Comparison of ENCODE assay signal across 2 cellular contexts in the genomic region with DNA sequence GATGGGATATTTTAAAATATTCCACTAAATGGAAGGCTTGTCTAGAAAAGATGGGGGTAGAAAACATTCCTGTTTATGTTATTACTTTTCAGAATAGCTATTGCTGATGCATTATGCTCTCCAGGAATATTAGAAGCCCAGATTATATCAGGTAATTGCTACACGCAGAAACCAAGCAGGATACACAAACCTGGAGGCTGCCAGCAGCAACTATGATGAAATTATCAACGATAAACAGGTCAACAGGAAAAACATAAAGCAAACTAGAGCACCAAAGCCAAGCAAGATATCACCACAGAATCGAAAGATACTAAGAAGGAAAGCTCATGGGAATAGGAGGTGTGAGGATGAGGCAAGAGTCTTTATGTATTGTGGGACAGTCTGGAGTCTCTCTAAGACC.
TF ChIP-seq lines count a peak whose summit lies in the region.

No MANE protein-coding gene starts in this region.

TF ChIP-seq in SK-N-SH, 30 proteins besides CTCF, POLR2A, EP300 and RAD21 (continued from another document):
- TF ChIP-seq FOSL2 (IDR thresholded peaks at IDR 0.05; ENCODE audit: borderline replicate concordance, low read depth), result no peak
- peak; percentile 81 for TF ChIP-seq GATA2 (CRISPR knock-in tag; IDR thresholded peaks at IDR 0.05)
- no peak for TF ChIP-seq EZH2phosphoT487 (IDR thresholded peaks at IDR 0.05; ENCODE audit: borderline replicate concordance, low read depth)
- TF ChIP-seq MEF2A (IDR thresholded peaks at IDR 0.05; ENCODE audit: borderline replicate concordance, low read depth), result no peak
- no peak for TF ChIP-seq SIN3A (IDR thresholded peaks at IDR 0.05; ENCODE audit: borderline replicate concordance, low read depth, low read length)
- no peak for TF ChIP-seq RXRA (IDR thresholded peaks at IDR 0.05; ENCODE audit: borderline replicate concordance, low read depth)
- TF ChIP-seq, protein P1, sequence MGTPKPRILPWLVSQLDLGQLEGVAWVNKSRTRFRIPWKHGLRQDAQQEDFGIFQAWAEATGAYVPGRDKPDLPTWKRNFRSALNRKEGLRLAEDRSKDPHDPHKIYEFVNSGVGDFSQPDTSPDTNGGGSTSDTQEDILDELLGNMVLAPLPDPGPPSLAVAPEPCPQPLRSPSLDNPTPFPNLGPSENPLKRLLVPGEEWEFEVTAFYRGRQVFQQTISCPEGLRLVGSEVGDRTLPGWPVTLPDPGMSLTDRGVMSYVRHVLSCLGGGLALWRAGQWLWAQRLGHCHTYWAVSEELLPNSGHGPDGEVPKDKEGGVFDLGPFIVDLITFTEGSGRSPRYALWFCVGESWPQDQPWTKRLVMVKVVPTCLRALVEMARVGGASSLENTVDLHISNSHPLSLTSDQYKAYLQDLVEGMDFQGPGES (IDR thresholded peaks at IDR 0.05; ENCODE audit: low read depth, low read length), result no peak
- no peak for TF ChIP-seq POLR2AphosphoS5 (IDR thresholded peaks at IDR 0.05; ENCODE audit: low read depth, low read length)
- TF ChIP-seq, protein P2, sequence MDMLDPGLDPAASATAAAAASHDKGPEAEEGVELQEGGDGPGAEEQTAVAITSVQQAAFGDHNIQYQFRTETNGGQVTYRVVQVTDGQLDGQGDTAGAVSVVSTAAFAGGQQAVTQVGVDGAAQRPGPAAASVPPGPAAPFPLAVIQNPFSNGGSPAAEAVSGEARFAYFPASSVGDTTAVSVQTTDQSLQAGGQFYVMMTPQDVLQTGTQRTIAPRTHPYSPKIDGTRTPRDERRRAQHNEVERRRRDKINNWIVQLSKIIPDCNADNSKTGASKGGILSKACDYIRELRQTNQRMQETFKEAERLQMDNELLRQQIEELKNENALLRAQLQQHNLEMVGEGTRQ (IDR thresholded peaks at IDR 0.05; ENCODE audit: borderline replicate concordance, low read depth, low read length), result no peak
- TF ChIP-seq, protein P3, sequence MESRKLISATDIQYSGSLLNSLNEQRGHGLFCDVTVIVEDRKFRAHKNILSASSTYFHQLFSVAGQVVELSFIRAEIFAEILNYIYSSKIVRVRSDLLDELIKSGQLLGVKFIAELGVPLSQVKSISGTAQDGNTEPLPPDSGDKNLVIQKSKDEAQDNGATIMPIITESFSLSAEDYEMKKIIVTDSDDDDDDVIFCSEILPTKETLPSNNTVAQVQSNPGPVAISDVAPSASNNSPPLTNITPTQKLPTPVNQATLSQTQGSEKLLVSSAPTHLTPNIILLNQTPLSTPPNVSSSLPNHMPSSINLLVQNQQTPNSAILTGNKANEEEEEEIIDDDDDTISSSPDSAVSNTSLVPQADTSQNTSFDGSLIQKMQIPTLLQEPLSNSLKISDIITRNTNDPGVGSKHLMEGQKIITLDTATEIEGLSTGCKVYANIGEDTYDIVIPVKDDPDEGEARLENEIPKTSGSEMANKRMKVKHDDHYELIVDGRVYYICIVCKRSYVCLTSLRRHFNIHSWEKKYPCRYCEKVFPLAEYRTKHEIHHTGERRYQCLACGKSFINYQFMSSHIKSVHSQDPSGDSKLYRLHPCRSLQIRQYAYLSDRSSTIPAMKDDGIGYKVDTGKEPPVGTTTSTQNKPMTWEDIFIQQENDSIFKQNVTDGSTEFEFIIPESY (IDR thresholded peaks at IDR 0.05; ENCODE audit: borderline replicate concordance, low read depth), result no peak
- TF ChIP-seq, protein P4, sequence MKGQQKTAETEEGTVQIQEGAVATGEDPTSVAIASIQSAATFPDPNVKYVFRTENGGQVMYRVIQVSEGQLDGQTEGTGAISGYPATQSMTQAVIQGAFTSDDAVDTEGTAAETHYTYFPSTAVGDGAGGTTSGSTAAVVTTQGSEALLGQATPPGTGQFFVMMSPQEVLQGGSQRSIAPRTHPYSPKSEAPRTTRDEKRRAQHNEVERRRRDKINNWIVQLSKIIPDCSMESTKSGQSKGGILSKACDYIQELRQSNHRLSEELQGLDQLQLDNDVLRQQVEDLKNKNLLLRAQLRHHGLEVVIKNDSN (IDR thresholded peaks at IDR 0.05; ENCODE audit: borderline replicate concordance, low read depth), result no peak
- TF ChIP-seq TEAD4 (IDR thresholded peaks at IDR 0.05; ENCODE audit: borderline replicate concordance, insufficient read depth), result no peak
- no peak for TF ChIP-seq FOXM1 (IDR thresholded peaks at IDR 0.05; ENCODE audit: low read depth)
- TF ChIP-seq NRF1 (IDR thresholded peaks at IDR 0.05; ENCODE audit: low read depth, low read length), result no peak
- TF ChIP-seq GABPA (IDR thresholded peaks at IDR 0.05; ENCODE audit: low read depth), result no peak
- TF ChIP-seq, protein P5, sequence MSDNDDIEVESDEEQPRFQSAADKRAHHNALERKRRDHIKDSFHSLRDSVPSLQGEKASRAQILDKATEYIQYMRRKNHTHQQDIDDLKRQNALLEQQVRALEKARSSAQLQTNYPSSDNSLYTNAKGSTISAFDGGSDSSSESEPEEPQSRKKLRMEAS (IDR thresholded peaks at IDR 0.05; ENCODE audit: low read depth), result no peak
- no peak for TF ChIP-seq YY1 (IDR thresholded peaks at IDR 0.05; ENCODE audit: low read depth)
- no peak for TF ChIP-seq RFX5 (IDR thresholded peaks at IDR 0.05; ENCODE audit: low read length)
- no peak for TF ChIP-seq NFIC (IDR thresholded peaks at IDR 0.05; ENCODE audit: borderline replicate concordance)
- TF ChIP-seq MXI1 (IDR thresholded peaks at IDR 0.05; ENCODE audit: low read depth, low read length), result no peak
- no peak for TF ChIP-seq CHD2 (IDR thresholded peaks at IDR 0.05; ENCODE audit: low read length, partially characterized antibody)
- TF ChIP-seq, protein P6, sequence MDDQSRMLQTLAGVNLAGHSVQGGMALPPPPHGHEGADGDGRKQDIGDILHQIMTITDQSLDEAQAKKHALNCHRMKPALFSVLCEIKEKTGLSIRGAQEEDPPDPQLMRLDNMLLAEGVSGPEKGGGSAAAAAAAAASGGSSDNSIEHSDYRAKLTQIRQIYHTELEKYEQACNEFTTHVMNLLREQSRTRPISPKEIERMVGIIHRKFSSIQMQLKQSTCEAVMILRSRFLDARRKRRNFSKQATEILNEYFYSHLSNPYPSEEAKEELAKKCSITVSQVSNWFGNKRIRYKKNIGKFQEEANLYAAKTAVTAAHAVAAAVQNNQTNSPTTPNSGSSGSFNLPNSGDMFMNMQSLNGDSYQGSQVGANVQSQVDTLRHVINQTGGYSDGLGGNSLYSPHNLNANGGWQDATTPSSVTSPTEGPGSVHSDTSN (IDR thresholded peaks at IDR 0.05), result no peak
- TF ChIP-seq JUND (IDR thresholded peaks at IDR 0.05), result no peak
- TF ChIP-seq FOXJ3 (CRISPR knock-in tag; IDR thresholded peaks at IDR 0.05), result peak; percentile 71

TF ChIP-seq in SK-N-SH treated with all-trans-retinoic acid at 6 μM for 48 hours, 23 proteins besides CTCF, POLR2A, EP300 and RAD21 (continued from another document):
- no peak for TF ChIP-seq TCF4 (CRISPR knock-in tag; IDR thresholded peaks at IDR 0.05; ENCODE audit: borderline replicate concordance)
- TF ChIP-seq, protein P7, sequence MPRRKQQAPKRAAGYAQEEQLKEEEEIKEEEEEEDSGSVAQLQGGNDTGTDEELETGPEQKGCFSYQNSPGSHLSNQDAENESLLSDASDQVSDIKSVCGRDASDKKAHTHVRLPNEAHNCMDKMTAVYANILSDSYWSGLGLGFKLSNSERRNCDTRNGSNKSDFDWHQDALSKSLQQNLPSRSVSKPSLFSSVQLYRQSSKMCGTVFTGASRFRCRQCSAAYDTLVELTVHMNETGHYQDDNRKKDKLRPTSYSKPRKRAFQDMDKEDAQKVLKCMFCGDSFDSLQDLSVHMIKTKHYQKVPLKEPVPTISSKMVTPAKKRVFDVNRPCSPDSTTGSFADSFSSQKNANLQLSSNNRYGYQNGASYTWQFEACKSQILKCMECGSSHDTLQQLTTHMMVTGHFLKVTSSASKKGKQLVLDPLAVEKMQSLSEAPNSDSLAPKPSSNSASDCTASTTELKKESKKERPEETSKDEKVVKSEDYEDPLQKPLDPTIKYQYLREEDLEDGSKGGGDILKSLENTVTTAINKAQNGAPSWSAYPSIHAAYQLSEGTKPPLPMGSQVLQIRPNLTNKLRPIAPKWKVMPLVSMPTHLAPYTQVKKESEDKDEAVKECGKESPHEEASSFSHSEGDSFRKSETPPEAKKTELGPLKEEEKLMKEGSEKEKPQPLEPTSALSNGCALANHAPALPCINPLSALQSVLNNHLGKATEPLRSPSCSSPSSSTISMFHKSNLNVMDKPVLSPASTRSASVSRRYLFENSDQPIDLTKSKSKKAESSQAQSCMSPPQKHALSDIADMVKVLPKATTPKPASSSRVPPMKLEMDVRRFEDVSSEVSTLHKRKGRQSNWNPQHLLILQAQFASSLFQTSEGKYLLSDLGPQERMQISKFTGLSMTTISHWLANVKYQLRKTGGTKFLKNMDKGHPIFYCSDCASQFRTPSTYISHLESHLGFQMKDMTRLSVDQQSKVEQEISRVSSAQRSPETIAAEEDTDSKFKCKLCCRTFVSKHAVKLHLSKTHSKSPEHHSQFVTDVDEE (CRISPR knock-in tag; IDR thresholded peaks at IDR 0.05), result no peak
- TF ChIP-seq, protein P8, sequence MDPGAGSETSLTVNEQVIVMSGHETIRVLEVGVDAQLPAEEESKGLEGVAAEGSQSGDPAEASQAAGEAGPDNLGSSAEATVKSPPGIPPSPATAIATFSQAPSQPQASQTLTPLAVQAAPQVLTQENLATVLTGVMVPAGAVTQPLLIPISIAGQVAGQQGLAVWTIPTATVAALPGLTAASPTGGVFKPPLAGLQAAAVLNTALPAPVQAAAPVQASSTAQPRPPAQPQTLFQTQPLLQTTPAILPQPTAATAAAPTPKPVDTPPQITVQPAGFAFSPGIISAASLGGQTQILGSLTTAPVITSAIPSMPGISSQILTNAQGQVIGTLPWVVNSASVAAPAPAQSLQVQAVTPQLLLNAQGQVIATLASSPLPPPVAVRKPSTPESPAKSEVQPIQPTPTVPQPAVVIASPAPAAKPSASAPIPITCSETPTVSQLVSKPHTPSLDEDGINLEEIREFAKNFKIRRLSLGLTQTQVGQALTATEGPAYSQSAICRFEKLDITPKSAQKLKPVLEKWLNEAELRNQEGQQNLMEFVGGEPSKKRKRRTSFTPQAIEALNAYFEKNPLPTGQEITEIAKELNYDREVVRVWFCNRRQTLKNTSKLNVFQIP (CRISPR knock-in tag; IDR thresholded peaks at IDR 0.05; ENCODE audit: borderline replicate concordance, low read depth), result no peak
- TF ChIP-seq ZNF565 (CRISPR knock-in tag; conservative IDR thresholded peaks at IDR 0.05; ENCODE audit: low read depth), result no peak
- no peak for TF ChIP-seq ZNF8 (CRISPR knock-in tag; IDR thresholded peaks at IDR 0.05)
- TF ChIP-seq ARNTL (CRISPR knock-in tag; IDR thresholded peaks at IDR 0.05; ENCODE audit: borderline replicate concordance, low read depth), result no peak
- no peak for TF ChIP-seq ZFP3 (CRISPR knock-in tag; IDR thresholded peaks at IDR 0.05)
- TF ChIP-seq BACH2 (CRISPR knock-in tag; IDR thresholded peaks at IDR 0.05; ENCODE audit: borderline replicate concordance), result no peak
- no peak for TF ChIP-seq ZNF70 (CRISPR knock-in tag; IDR thresholded peaks at IDR 0.05)
- no peak for TF ChIP-seq PPARA (CRISPR knock-in tag; IDR thresholded peaks at IDR 0.05; ENCODE audit: borderline replicate concordance)
- no peak for TF ChIP-seq TOX (CRISPR knock-in tag; IDR thresholded peaks at IDR 0.05; ENCODE audit: borderline replicate concordance)
- TF ChIP-seq, protein P9, sequence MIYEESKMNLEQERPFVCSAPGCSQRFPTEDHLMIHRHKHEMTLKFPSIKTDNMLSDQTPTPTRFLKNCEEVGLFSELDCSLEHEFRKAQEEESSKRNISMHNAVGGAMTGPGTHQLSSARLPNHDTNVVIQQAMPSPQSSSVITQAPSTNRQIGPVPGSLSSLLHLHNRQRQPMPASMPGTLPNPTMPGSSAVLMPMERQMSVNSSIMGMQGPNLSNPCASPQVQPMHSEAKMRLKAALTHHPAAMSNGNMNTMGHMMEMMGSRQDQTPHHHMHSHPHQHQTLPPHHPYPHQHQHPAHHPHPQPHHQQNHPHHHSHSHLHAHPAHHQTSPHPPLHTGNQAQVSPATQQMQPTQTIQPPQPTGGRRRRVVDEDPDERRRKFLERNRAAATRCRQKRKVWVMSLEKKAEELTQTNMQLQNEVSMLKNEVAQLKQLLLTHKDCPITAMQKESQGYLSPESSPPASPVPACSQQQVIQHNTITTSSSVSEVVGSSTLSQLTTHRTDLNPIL (CRISPR knock-in tag; IDR thresholded peaks at IDR 0.05; ENCODE audit: low read depth), result no peak
- TF ChIP-seq, protein P10, sequence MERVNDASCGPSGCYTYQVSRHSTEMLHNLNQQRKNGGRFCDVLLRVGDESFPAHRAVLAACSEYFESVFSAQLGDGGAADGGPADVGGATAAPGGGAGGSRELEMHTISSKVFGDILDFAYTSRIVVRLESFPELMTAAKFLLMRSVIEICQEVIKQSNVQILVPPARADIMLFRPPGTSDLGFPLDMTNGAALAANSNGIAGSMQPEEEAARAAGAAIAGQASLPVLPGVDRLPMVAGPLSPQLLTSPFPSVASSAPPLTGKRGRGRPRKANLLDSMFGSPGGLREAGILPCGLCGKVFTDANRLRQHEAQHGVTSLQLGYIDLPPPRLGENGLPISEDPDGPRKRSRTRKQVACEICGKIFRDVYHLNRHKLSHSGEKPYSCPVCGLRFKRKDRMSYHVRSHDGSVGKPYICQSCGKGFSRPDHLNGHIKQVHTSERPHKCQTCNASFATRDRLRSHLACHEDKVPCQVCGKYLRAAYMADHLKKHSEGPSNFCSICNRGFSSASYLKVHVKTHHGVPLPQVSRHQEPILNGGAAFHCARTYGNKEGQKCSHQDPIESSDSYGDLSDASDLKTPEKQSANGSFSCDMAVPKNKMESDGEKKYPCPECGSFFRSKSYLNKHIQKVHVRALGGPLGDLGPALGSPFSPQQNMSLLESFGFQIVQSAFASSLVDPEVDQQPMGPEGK (CRISPR knock-in tag; IDR thresholded peaks at IDR 0.05; ENCODE audit: borderline replicate concordance), result no peak
- no peak for TF ChIP-seq ZFP30 (CRISPR knock-in tag; IDR thresholded peaks at IDR 0.05)
- TF ChIP-seq, protein P11, sequence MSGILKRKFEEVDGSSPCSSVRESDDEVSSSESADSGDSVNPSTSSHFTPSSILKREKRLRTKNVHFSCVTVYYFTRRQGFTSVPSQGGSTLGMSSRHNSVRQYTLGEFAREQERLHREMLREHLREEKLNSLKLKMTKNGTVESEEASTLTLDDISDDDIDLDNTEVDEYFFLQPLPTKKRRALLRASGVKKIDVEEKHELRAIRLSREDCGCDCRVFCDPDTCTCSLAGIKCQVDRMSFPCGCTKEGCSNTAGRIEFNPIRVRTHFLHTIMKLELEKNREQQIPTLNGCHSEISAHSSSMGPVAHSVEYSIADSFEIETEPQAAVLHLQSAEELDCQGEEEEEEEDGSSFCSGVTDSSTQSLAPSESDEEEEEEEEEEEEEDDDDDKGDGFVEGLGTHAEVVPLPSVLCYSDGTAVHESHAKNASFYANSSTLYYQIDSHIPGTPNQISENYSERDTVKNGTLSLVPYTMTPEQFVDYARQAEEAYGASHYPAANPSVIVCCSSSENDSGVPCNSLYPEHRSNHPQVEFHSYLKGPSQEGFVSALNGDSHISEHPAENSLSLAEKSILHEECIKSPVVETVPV (CRISPR knock-in tag; IDR thresholded peaks at IDR 0.05), result no peak
- no peak for TF ChIP-seq OSR1 (CRISPR knock-in tag; IDR thresholded peaks at IDR 0.05)
